ENCODE assay signal across 18 cellular contexts in the genomic region with DNA sequence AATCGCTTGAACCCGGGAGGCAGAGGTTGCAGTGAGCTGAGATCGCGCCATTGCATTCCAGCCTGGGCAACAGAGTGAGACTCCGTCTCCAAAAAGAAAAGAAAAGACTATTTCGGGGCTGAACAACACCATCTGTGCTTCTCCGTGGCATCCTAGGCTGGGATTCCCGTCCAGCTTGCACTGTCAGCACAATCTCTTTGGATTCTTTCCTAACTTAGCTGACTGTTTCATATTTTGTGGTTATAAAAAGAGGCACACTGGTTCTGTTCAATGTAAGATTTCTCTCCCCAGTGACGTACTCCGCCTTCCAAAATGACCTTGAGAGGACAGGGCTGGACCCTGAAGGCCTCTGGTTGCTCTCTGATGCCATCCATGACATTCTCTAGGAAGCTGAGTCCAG. TPM values are rescaled to one million over a fixed set of nuclear protein-coding genes. Genes with fewer than 3 reads are reported as not detected.
"Had no signal": no experiment of that assay in that cellular context is flagged by ENCODE, and none has a peak within 500 bp of the region (broad histone marks: within the 10 kb centered on the region; RNA-seq: fewer than 3 reads in every experiment).

No MANE protein-coding gene starts in this region.

- H3K27me3 ChIP-seq: foreskin keratinocyte, upper lobe of left lung had no signal

- H3K27ac ChIP-seq: foreskin keratinocyte, left ventricle myocardium inferior, upper lobe of left lung had no signal

- DNase-seq: activated CD4-positive, alpha-beta T cell treated with anti-CD3 and anti-CD28 coated beads, Interleukin-2, amount 50 U/mL, for 1 hour; activated naive CD4-positive, alpha-beta T cell treated with anti-CD3 and anti-CD28 coated beads for 36 hours; activated T-cell treated with anti-CD3 and anti-CD28 coated beads for 4 hours; foreskin keratinocyte; head of caudate nucleus; left ventricle myocardium inferior; right cardiac atrium; stimulated activated naive B cell treated with anti-CD40 and anti-IgM and Interleukin-4, amounts not matched to agents 10 μg/mL and 1 μg/mL and 100 μg/mL, for 72 hours; substantia nigra; upper lobe of left lung had no signal

- H3K4me3 ChIP-seq: left ventricle myocardium inferior, upper lobe of left lung had no signal

- H3K9me3 ChIP-seq: left ventricle myocardium inferior, upper lobe of left lung had no signal

- ATAC-seq: activated T-helper 17 cell treated with anti-CD3 and anti-CD28 coated beads, Interleukin-2, amount 50 U/mL, for 72 hours; foreskin keratinocyte; right cardiac atrium; stimulated activated naive B cell treated with anti-CD40 and anti-IgM and Interleukin-4, amounts not matched to agents 10 μg/mL and 1 μg/mL and 100 μg/mL, for 72 hours had no signal

- H3K4me1 ChIP-seq: foreskin keratinocyte had no signal

RNA-seq across cellular contexts. Expression of a gene that starts 25.9 kb away (rescaled TPM):
- total RNA-seq: activated CD8-positive, alpha-beta memory T cell treated with anti-CD3 and anti-CD28 coated beads for 36 hours; activated naive CD4-positive, alpha-beta T cell treated with anti-CD3 and anti-CD28 coated beads for 36 hours; activated T-helper 17 cell treated with anti-CD3 and anti-CD28 coated beads, Interleukin-2, amount 50 U/mL, for 72 hours; epithelial cell of proximal tubule; foreskin keratinocyte; left ventricle myocardium inferior; mesenteric fat pad; progenitor cell of endocrine pancreas; right cardiac atrium; T-helper 2 cell treated with Interferon-gamma antibody and Interleukin-4, amounts not matched to agents 100 ng/mL and 5 ng/mL, for 36 hours; upper lobe of left lung had no signal
- polyA plus RNA-seq: adipose tissue, foreskin keratinocyte, keratinocyte, right cardiac atrium had no signal
